ENCODE assay signal across 1 cellular context in genomic region chr16:57807968-57808528, GRCh38.
A peak's percentile ranks its signal among the peaks of the same experiment; 100 is the strongest.
TF ChIP-seq lines count a peak whose summit lies in the region.

No MANE protein-coding gene starts in this region.

TF ChIP-seq in K562, 482 proteins besides CTCF, POLR2A, EP300 and RAD21 (continued from another document):
- TF ChIP-seq MGA (IDR thresholded peaks at IDR 0.05) (no peak), KDM5B (IDR thresholded peaks at IDR 0.05; ENCODE audit: insufficient replicate concordance, low read depth, low read length) (no peak), ZNF239 (CRISPR knock-in tag; IDR thresholded peaks at IDR 0.05) (no peak), TRIM24 (IDR thresholded peaks at IDR 0.05) (no peak), PHF20 (IDR thresholded peaks at IDR 0.05; ENCODE audit: partially characterized antibody) (peak; percentile 29), DIDO1 (tag; IDR thresholded peaks at IDR 0.05; ENCODE audit: low read depth) (no peak), CREB3L1 (IDR thresholded peaks at IDR 0.05; ENCODE audit: borderline replicate concordance, low read depth) (peak; percentile 26; the same call in 1 of the 2 replicates), FOSL1 (tag; conservative IDR thresholded peaks at IDR 0.05) (0 out of 2 replicates have a peak, but pooled peaks have one; percentile 16), SETDB1 (IDR thresholded peaks at IDR 0.05; ENCODE audit: low read length) (no peak), ZBED1 (IDR thresholded peaks at IDR 0.05) (no peak), PATZ1 (CRISPR knock-in tag; IDR thresholded peaks at IDR 0.05; ENCODE audit: borderline replicate concordance) (no peak), ZNF395 (CRISPR knock-in tag; IDR thresholded peaks at IDR 0.05) (no peak), BRD9 (IDR thresholded peaks at IDR 0.05; ENCODE audit: low read depth, partially characterized antibody) (no peak), HCFC1 (IDR thresholded peaks at IDR 0.05; ENCODE audit: low read depth, low read length) (no peak), GABPA (tag; conservative IDR thresholded peaks at IDR 0.05; ENCODE audit: low read depth) (no peak), FOXO4 (CRISPR knock-in tag; IDR thresholded peaks at IDR 0.05) (no peak)
